Comparison of ENCODE assay signal across 2 cellular contexts in genomic region chr10:21927601-21928000, GRCh38.
TF ChIP-seq lines count a peak whose summit lies in the region.

No MANE protein-coding gene starts in this region.

TF ChIP-seq in endothelial cell of umbilical vein, 7 proteins besides CTCF, POLR2A, EP300 and RAD21:
- TF ChIP-seq EZH2 (IDR thresholded peaks at IDR 0.05; ENCODE audit: borderline replicate concordance, low read depth, low read length, severe bottlenecking) (no peak), POLR2AphosphoS5 (IDR thresholded peaks at IDR 0.05; ENCODE audit: insufficient read depth, low read depth, low read length) (no peak), MAX (IDR thresholded peaks at IDR 0.05; ENCODE audit: insufficient read depth, insufficient read length) (no peak), JUN (IDR thresholded peaks at IDR 0.05; ENCODE audit: borderline replicate concordance, insufficient read depth, insufficient read length, low read depth) (no peak), MYC (IDR thresholded peaks at IDR 0.05; ENCODE audit: low read depth, low read length) (no peak), GATA2 (IDR thresholded peaks at IDR 0.05; ENCODE audit: insufficient read depth, insufficient read length, low read depth, low read length) (no peak), FOS (IDR thresholded peaks at IDR 0.05; ENCODE audit: borderline replicate concordance, insufficient read depth, low read length) (no peak)

TF ChIP-seq in HepG2, 621 proteins besides CTCF, POLR2A, EP300 and RAD21:
- no peak for TF ChIP-seq CEBPZ (IDR thresholded peaks at IDR 0.05; ENCODE audit: low read length)
- no peak for TF ChIP-seq ZNF644 (CRISPR knock-in tag; IDR thresholded peaks at IDR 0.05; ENCODE audit: low read depth)
- TF ChIP-seq AGO2 (optimal IDR thresholded peaks at IDR 0.05; ENCODE audit: low read depth, low read length) = no peak
- TF ChIP-seq NR0B2 (CRISPR knock-in tag; IDR thresholded peaks at IDR 0.05) = no peak
- TF ChIP-seq SMARCC2 (IDR thresholded peaks at IDR 0.05) = no peak
- TF ChIP-seq RFXAP (CRISPR knock-in tag; IDR thresholded peaks at IDR 0.05; ENCODE audit: borderline replicate concordance) = no peak
- TF ChIP-seq DZIP1 (CRISPR knock-in tag; IDR thresholded peaks at IDR 0.05) = no peak
- TF ChIP-seq FUBP1 (CRISPR knock-in tag; IDR thresholded peaks at IDR 0.05; ENCODE audit: borderline replicate concordance) = no peak
- TF ChIP-seq HDAC1 (CRISPR knock-in tag; IDR thresholded peaks at IDR 0.05) = no peak
- TF ChIP-seq SMAD3 (CRISPR knock-in tag; IDR thresholded peaks at IDR 0.05) = no peak
TF ChIP-seq in HepG2: peak in this region for 0.
